1 cellular context compared by ENCODE assay signal in the genomic region with DNA sequence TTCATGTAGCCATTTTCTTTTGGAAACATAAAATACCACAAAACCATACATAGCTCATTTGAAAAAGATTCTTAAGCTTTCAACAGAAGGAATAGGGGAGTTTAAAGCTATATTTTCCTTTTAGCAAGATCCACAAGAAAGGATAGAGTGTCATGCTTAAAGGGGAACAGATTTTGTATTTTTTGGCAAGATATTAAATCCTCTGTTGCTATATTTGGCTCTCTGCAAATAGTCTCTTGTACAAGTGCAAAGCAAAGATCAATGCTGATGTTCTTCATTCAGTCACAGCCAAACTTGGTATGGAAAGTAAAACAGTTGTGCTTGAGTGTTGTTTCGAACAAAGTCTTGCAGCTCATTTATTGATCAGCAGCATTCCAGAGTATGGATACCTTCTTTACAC.
TF ChIP-seq lines count a peak whose summit lies in the region.

No MANE protein-coding gene starts in this region.

TF ChIP-seq in IMR-90, 13 proteins besides CTCF, POLR2A, EP300 and RAD21:
- TF ChIP-seq SMC3 (IDR thresholded peaks at IDR 0.05; ENCODE audit: low read depth, low read length): no peak
- TF ChIP-seq FOS (IDR thresholded peaks at IDR 0.05; ENCODE audit: low read depth, low read length): no peak
- TF ChIP-seq CEBPB (IDR thresholded peaks at IDR 0.05; ENCODE audit: low read depth, low read length): no peak
- TF ChIP-seq RFX5 (IDR thresholded peaks at IDR 0.05; ENCODE audit: low read depth, low read length): no peak
- TF ChIP-seq MAZ (IDR thresholded peaks at IDR 0.05; ENCODE audit: borderline replicate concordance, low read depth, low read length): no peak
- TF ChIP-seq MXI1 (IDR thresholded peaks at IDR 0.05; ENCODE audit: borderline replicate concordance, low read depth, low read length): no peak
- TF ChIP-seq NFE2L2 (IDR thresholded peaks at IDR 0.05; ENCODE audit: low read depth, low read length): no peak
- TF ChIP-seq, protein P1, sequence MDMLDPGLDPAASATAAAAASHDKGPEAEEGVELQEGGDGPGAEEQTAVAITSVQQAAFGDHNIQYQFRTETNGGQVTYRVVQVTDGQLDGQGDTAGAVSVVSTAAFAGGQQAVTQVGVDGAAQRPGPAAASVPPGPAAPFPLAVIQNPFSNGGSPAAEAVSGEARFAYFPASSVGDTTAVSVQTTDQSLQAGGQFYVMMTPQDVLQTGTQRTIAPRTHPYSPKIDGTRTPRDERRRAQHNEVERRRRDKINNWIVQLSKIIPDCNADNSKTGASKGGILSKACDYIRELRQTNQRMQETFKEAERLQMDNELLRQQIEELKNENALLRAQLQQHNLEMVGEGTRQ (IDR thresholded peaks at IDR 0.05; ENCODE audit: low read depth, low read length): no peak
- TF ChIP-seq, protein P2, sequence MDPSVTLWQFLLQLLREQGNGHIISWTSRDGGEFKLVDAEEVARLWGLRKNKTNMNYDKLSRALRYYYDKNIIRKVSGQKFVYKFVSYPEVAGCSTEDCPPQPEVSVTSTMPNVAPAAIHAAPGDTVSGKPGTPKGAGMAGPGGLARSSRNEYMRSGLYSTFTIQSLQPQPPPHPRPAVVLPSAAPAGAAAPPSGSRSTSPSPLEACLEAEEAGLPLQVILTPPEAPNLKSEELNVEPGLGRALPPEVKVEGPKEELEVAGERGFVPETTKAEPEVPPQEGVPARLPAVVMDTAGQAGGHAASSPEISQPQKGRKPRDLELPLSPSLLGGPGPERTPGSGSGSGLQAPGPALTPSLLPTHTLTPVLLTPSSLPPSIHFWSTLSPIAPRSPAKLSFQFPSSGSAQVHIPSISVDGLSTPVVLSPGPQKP (IDR thresholded peaks at IDR 0.05; ENCODE audit: borderline replicate concordance, low read depth, low read length): no peak
- no peak for TF ChIP-seq CHD1 (IDR thresholded peaks at IDR 0.05; ENCODE audit: low read depth, low read length)
- TF ChIP-seq RCOR1 (IDR thresholded peaks at IDR 0.05; ENCODE audit: insufficient replicate concordance, low read length): no peak
- no peak for TF ChIP-seq MAFK (IDR thresholded peaks at IDR 0.05; ENCODE audit: low read depth, low read length)
- no peak for TF ChIP-seq BHLHE40 (IDR thresholded peaks at IDR 0.05; ENCODE audit: low read depth, low read length)
